In genomic region chr9:127562841-127563523, GRCh38 we compare ENCODE assay signal across 8 cellular contexts. TPM values are rescaled to one million over a fixed set of nuclear protein-coding genes. Genes with fewer than 3 reads are reported as not detected.
DNase-seq lines count a peak whose midpoint lies in the region; ATAC-seq and TF ChIP-seq lines count a peak whose summit lies in the region.

No MANE protein-coding gene starts in this region.

- H3K27me3 ChIP-seq in right cardiac atrium (ENCODE audit: control insufficient read depth, insufficient read depth) (no peaks in the 10 kb centered on the region), spleen (replicated peaks in 1 of 7) (peaks cover 0 to 5% (median 0%) of the 10 kb centered on the region in 7 donors)
- no peaks in the 10 kb centered on the region for H3K27me3 ChIP-seq in effector memory CD4-positive, alpha-beta T cell (replicated peaks; ENCODE audit: control insufficient read depth, insufficient read depth, low read length, poor library complexity, severe bottlenecking)

- WGBS in right cardiac atrium, result 42% methylated on average over 16 of the region's 16 CpGs
- 62 to 82% (median 76%) methylated on average over 16 of the region's 16 CpGs for WGBS in spleen, 5 donors

- TF ChIP-seq CTCF in HFF-Myc (IDR thresholded peaks at IDR 0.05; ENCODE audit: low read depth, low read length, missing control alignments) (no peak), spleen (IDR thresholded peaks at IDR 0.05 in 8 of 11, conservative IDR thresholded peaks at IDR 0.05 in 3 of 11) (no peak)

- peak; percentile 31 to 34 for ATAC-seq in right cardiac atrium

- DNase-seq in HFF-Myc (ENCODE audit: extremely low read depth, low read depth) (no peak), astrocyte of the hippocampus (ENCODE audit: low read depth, low spot score) (peak; percentile 73), right cardiac atrium (peak; percentile 62 to 83 (median 79)), spleen (no peak), NOMO-1 treated with dmso at 0.1 percent for 144 hours (lab: John Stamatoyannopoulos, UW; ENCODE audit: unreplicated experiment) (no peak)
- no peak for DNase-seq in activated CD4-positive, alpha-beta T cell treated with anti-CD3 and anti-CD28 coated beads, Interleukin-2, amount 50 U/mL, for 4 hours
- DNase-seq in effector memory CD4-positive, alpha-beta T cell, result no peak
- DNase-seq in central memory CD4-positive, alpha-beta T cell, result no peak

- H3K4me3 ChIP-seq in HFF-Myc (replicated peaks; ENCODE audit: low read depth, low read length), result peak overlapping the region; percentile 14
- no peak overlapping the region for H3K4me3 ChIP-seq in right cardiac atrium (ENCODE audit: low read length)
- no peak overlapping the region for H3K4me3 ChIP-seq in spleen
- no peak overlapping the region for H3K4me3 ChIP-seq in effector memory CD4-positive, alpha-beta T cell (ENCODE audit: insufficient read depth, low read depth, low read length, poor library complexity, severe bottlenecking)

- H3K4me1 ChIP-seq in right cardiac atrium (ENCODE audit: control insufficient read depth, insufficient read depth, low read length) (peaks cover 28% of the 10 kb centered on the region), spleen (peaks cover 7 to 91% (median 54%) of the 10 kb centered on the region in 6 donors)
- H3K4me1 ChIP-seq in effector memory CD4-positive, alpha-beta T cell (ENCODE audit: control insufficient read depth, insufficient read depth, low read length, poor library complexity, severe bottlenecking), result peaks cover 31% of the 10 kb centered on the region

- TF ChIP-seq POLR2A in spleen (IDR thresholded peaks at IDR 0.05), result no peak

- H3K9me3 ChIP-seq in right cardiac atrium (ENCODE audit: control insufficient read depth, low read length) (no peaks in the 10 kb centered on the region), spleen (no peaks in the 10 kb centered on the region)
- H3K9me3 ChIP-seq in effector memory CD4-positive, alpha-beta T cell (ENCODE audit: control insufficient read depth, low read length), result no peaks in the 10 kb centered on the region

- peaks cover 0 to 8% (median 0%) of the 10 kb centered on the region in 6 donors for H3K36me3 ChIP-seq in spleen
- no peaks in the 10 kb centered on the region for H3K36me3 ChIP-seq in effector memory CD4-positive, alpha-beta T cell (ENCODE audit: control insufficient read depth, insufficient read depth, low read length)

- H3K27ac ChIP-seq in right cardiac atrium (ENCODE audit: low read length) (peak overlapping the region; percentile 94), spleen (peak overlapping the region in 7 of 8 donors; percentile 44 to 80 (median 61))
- no peak overlapping the region for H3K27ac ChIP-seq in effector memory CD4-positive, alpha-beta T cell (ENCODE audit: insufficient read depth, low read length, poor library complexity, severe bottlenecking)

- intact Hi-C loops in right cardiac atrium (cut with DNase I) (no loop called here), spleen (cut with DNase I; ENCODE audit: low total_unique reads) (no loop called here)

RNA-seq across cellular contexts. Expression of gene STXBP1, which starts 49.1 kb away (rescaled TPM):
- total RNA-seq in right cardiac atrium, result 10 to 100 TPM; 30.0 to 43.3 (median 41.2) TPM
- 19.4 TPM for polyA plus RNA-seq in right cardiac atrium
- total RNA-seq in spleen, result 10 to 100 TPM; 26.0 to 75.7 (median 38.5) TPM
- 1 to 10 TPM; 4.3 to 7.6 (median 6.0) TPM for polyA plus RNA-seq in spleen

Comparison
In these comparisons a context has a peak if more than half of its experiments do, and no peak if none do; other contexts are left out.
1. DNase-seq: peak in astrocyte of the hippocampus (single experiment) and right cardiac atrium (3 of 3); none in HFF-Myc (single experiment), spleen (single experiment), activated CD4-positive, alpha-beta T cell treated with anti-CD3 and anti-CD28 coated beads, Interleukin-2, amount 50 U/mL, for 4 hours (0 of 2), NOMO-1 treated with dmso at 0.1 percent for 144 hours (single experiment), effector memory CD4-positive, alpha-beta T cell (0 of 3) and central memory CD4-positive, alpha-beta T cell (single experiment).